25 cellular contexts compared by ENCODE assay signal in genomic region chr5:150335778-150336177, GRCh38. TPM values are rescaled to one million over a fixed set of nuclear protein-coding genes. Genes with fewer than 3 reads are reported as not detected.
DNase-seq lines count a peak whose midpoint lies in the region; ATAC-seq and TF ChIP-seq lines count a peak whose summit lies in the region.
"Had no signal": no experiment of that assay in that cellular context is flagged by ENCODE, and none has a peak within 500 bp of the region (broad histone marks: within the 10 kb centered on the region; RNA-seq: fewer than 3 reads in every experiment).

No MANE protein-coding gene starts in this region.

- no peak overlapping the region for H3K9ac ChIP-seq in mesenchymal stem cell (ENCODE audit: low read length)
- H3K9ac ChIP-seq in smooth muscle cell (ENCODE audit: low read depth): no peak overlapping the region
- H3K9ac ChIP-seq: BLaER1 treated with 17β-estradiol and CSF1 and Interleukin-3, amounts not matched to agents 10 nM and 100 nM had no signal

- no peak overlapping the region for H3K18ac ChIP-seq in mesenchymal stem cell (ENCODE audit: low read depth in 1 of 2, low read length in 2 of 2)

- no peak overlapping the region for H2AK5ac ChIP-seq in mesenchymal stem cell (ENCODE audit: low read length, severe bottlenecking)

- no peaks in the 10 kb centered on the region for H3K79me2 ChIP-seq in smooth muscle cell (ENCODE audit: low read depth)

- no peak overlapping the region for H4K8ac ChIP-seq in mesenchymal stem cell (ENCODE audit: low read length)

- H3K27ac ChIP-seq in WERI-Rb-1 (0 out of 2 replicates have a peak overlapping the region, but pooled peaks have one; percentile 12), mesenchymal stem cell (ENCODE audit: low read length, poor library complexity, severe bottlenecking) (no peak overlapping the region), smooth muscle cell (ENCODE audit: low read depth) (no peak overlapping the region)
- H3K27ac ChIP-seq: A549; BLaER1 treated with 17β-estradiol and CSF1 and Interleukin-3, amounts not matched to agents 10 nM and 100 nM had no signal

- H3K4me3 ChIP-seq in WERI-Rb-1 (ENCODE audit: low read depth, low read length) (no peak overlapping the region), fibroblast of villous mesenchyme (ENCODE audit: low read depth, low read length) (no peak overlapping the region), mesenchymal stem cell (ENCODE audit: insufficient read depth in 1 of 2, low read depth in 1 of 2, low read length in 2 of 2) (no peak overlapping the region), smooth muscle cell (no peak overlapping the region)
- H3K4me3 ChIP-seq: A549; BLaER1 treated with 17β-estradiol and CSF1 and Interleukin-3, amounts not matched to agents 10 nM and 100 nM; GM12878; HAP-1 had no signal

- ATAC-seq in GM21381 (IDR thresholded peaks at IDR 0.05; ENCODE audit: unreplicated experiment) (no peak), GM19397 (IDR thresholded peaks at IDR 0.05; ENCODE audit: unreplicated experiment) (no peak)
- ATAC-seq: A549, GM12878 had no signal

- no peaks in the 10 kb centered on the region for H3K9me3 Mint-ChIP-seq in activated naive CD8-positive, alpha-beta T cell treated with anti-CD3 and anti-CD28 coated beads for 36 hours
- H3K9me3 Mint-ChIP-seq: CD4-positive, alpha-beta T cell; HFFc6 had no signal

- H3K79me1 ChIP-seq in mesenchymal stem cell (replicated peaks; ENCODE audit: low read length, poor library complexity, severe bottlenecking): no peaks in the 10 kb centered on the region

- DNase-seq in WERI-Rb-1: no peak
- peak; percentile 71 for DNase-seq in fibroblast of villous mesenchyme (ENCODE audit: low read depth)
- DNase-seq in mesenchymal stem cell: peak; percentile 52
- no peak for DNase-seq in smooth muscle cell (lab: John Stamatoyannopoulos, UW; ENCODE audit: unreplicated experiment)
- no peak for DNase-seq in activated naive CD8-positive, alpha-beta T cell treated with anti-CD3 and anti-CD28 coated beads for 36 hours
- DNase-seq in NCI-H1694 (lab: John Stamatoyannopoulos, UW): no peak
- DNase-seq: 8988T; ACHN; AML-193; BE2C; CD4-positive, alpha-beta T cell; CD8-positive, alpha-beta memory T cell; DMS 273 treated with DMSO at 0.1 percent for 48 hours; DMS79; EL; GDM1; GOT3; HFFc6 had no signal

- no peaks in the 10 kb centered on the region for H3K27me3 Mint-ChIP-seq in activated naive CD8-positive, alpha-beta T cell treated with anti-CD3 and anti-CD28 coated beads for 36 hours
- H3K27me3 Mint-ChIP-seq: CD4-positive, alpha-beta T cell had no signal

- no peak overlapping the region for H4K91ac ChIP-seq in mesenchymal stem cell (ENCODE audit: low read length)

- H3K36me3 ChIP-seq in WERI-Rb-1 (no peaks in the 10 kb centered on the region), mesenchymal stem cell (ENCODE audit: control insufficient read depth in 1 of 2, insufficient read depth in 2 of 2, low read depth in 1 of 2, low read length in 2 of 2) (no peaks in the 10 kb centered on the region), smooth muscle cell (ENCODE audit: low read depth) (no peaks in the 10 kb centered on the region)
- H3K36me3 ChIP-seq: BE2C; BLaER1 treated with 17β-estradiol and CSF1 and Interleukin-3, amounts not matched to agents 10 nM and 100 nM; HAP-1 had no signal

- H3K27ac Mint-ChIP-seq in activated naive CD8-positive, alpha-beta T cell treated with anti-CD3 and anti-CD28 coated beads for 36 hours: no peak overlapping the region
- H3K27ac Mint-ChIP-seq: CD14-positive monocyte; CD4-positive, alpha-beta T cell; CD8-positive, alpha-beta memory T cell; HFFc6 had no signal

- no peak overlapping the region for H2BK15ac ChIP-seq in mesenchymal stem cell (ENCODE audit: low read depth, poor library complexity, severe bottlenecking)

- H4K20me1 ChIP-seq in smooth muscle cell (ENCODE audit: low read depth): no peaks in the 10 kb centered on the region
- H4K20me1 ChIP-seq: BLaER1 treated with 17β-estradiol and CSF1 and Interleukin-3, amounts not matched to agents 10 nM and 100 nM had no signal

- H3K4me3 Mint-ChIP-seq in activated naive CD8-positive, alpha-beta T cell treated with anti-CD3 and anti-CD28 coated beads for 36 hours: no peak overlapping the region
- H3K4me3 Mint-ChIP-seq: CD14-positive monocyte; CD4-positive, alpha-beta T cell; CD8-positive, alpha-beta memory T cell; HFFc6 had no signal

- H3K27me3 ChIP-seq in WERI-Rb-1 (ENCODE audit: insufficient read depth, low read depth, severe bottlenecking) (no peaks in the 10 kb centered on the region), mesenchymal stem cell (ENCODE audit: control insufficient read depth in 1 of 2, insufficient read depth in 1 of 2, low read length in 2 of 2) (no peaks in the 10 kb centered on the region), smooth muscle cell (ENCODE audit: low read depth) (no peaks in the 10 kb centered on the region)
- H3K27me3 ChIP-seq: BE2C; BLaER1 treated with 17β-estradiol and CSF1 and Interleukin-3, amounts not matched to agents 10 nM and 100 nM had no signal

- H2BK12ac ChIP-seq in mesenchymal stem cell (ENCODE audit: low read length in 2 of 2): no peak overlapping the region

- H3F3A ChIP-seq in smooth muscle cell (ENCODE audit: low read depth): no peaks in the 10 kb centered on the region

- peaks cover 3% of the 10 kb centered on the region for H3K9me3 ChIP-seq in WERI-Rb-1 (ENCODE audit: severe bottlenecking)
- H3K9me3 ChIP-seq in mesenchymal stem cell (ENCODE audit: control insufficient read depth, low read length): no peaks in the 10 kb centered on the region
- no peaks in the 10 kb centered on the region for H3K9me3 ChIP-seq in smooth muscle cell (replicated peaks; ENCODE audit: low read depth)
- H3K9me3 ChIP-seq: A549; BE2C; BLaER1 treated with 17β-estradiol and CSF1 and Interleukin-3, amounts not matched to agents 10 nM and 100 nM; HAP-1 had no signal

- H3K4me1 Mint-ChIP-seq in activated naive CD8-positive, alpha-beta T cell treated with anti-CD3 and anti-CD28 coated beads for 36 hours: peaks cover 6% of the 10 kb centered on the region
- H3K4me1 Mint-ChIP-seq: CD8-positive, alpha-beta memory T cell had no signal

- H3K36me3 Mint-ChIP-seq in activated naive CD8-positive, alpha-beta T cell treated with anti-CD3 and anti-CD28 coated beads for 36 hours: no peaks in the 10 kb centered on the region
- H3K36me3 Mint-ChIP-seq: CD14-positive monocyte; CD8-positive, alpha-beta memory T cell had no signal

- H2AFZ ChIP-seq in mesenchymal stem cell (ENCODE audit: low read depth, low read length) (no peak overlapping the region), smooth muscle cell (ENCODE audit: low read depth) (no peak overlapping the region)

- TF ChIP-seq CTCF in WERI-Rb-1 (IDR thresholded peaks at IDR 0.05; ENCODE audit: low read depth, low read length) (no peak), fibroblast of villous mesenchyme (IDR thresholded peaks at IDR 0.05; ENCODE audit: insufficient read depth, low read depth, low read length) (no peak), smooth muscle cell (IDR thresholded peaks at IDR 0.05; ENCODE audit: borderline replicate concordance, insufficient read depth, poor library complexity, severe bottlenecking) (no peak)

- H2BK5ac ChIP-seq in mesenchymal stem cell (ENCODE audit: low read depth, low read length, poor library complexity, severe bottlenecking): no peak overlapping the region

- no peak overlapping the region for H3K4me2 ChIP-seq in mesenchymal stem cell (ENCODE audit: low read length, poor library complexity, severe bottlenecking)
- H3K4me2 ChIP-seq in smooth muscle cell: peak overlapping the region; percentile 15
- H3K4me2 ChIP-seq: A549; BLaER1 treated with 17β-estradiol and CSF1 and Interleukin-3, amounts not matched to agents 10 nM and 100 nM had no signal

- no peak overlapping the region for H3K23ac ChIP-seq in mesenchymal stem cell (ENCODE audit: low read length in 2 of 2)

- no peak overlapping the region for H2BK120ac ChIP-seq in mesenchymal stem cell (ENCODE audit: low read depth, low read length)

- H3K4me1 ChIP-seq in mesenchymal stem cell (ENCODE audit: control insufficient read depth, insufficient read depth, low read depth, low read length) (peaks cover 7% of the 10 kb centered on the region), smooth muscle cell (ENCODE audit: low read depth) (peaks cover 9% of the 10 kb centered on the region)
- H3K4me1 ChIP-seq: A549, HAP-1 had no signal

- H3K14ac ChIP-seq in mesenchymal stem cell (ENCODE audit: low read length in 2 of 2): no peak overlapping the region

- no peak overlapping the region for H3K4ac ChIP-seq in mesenchymal stem cell (ENCODE audit: low read depth in 1 of 2, low read length in 2 of 2)

- 46% methylated on average over 2 of the region's 4 CpGs for WGBS in mesenchymal stem cell
- WGBS in smooth muscle cell (ENCODE audit: low lambda C conversion rate): 38% methylated on average over 4 of the region's 4 CpGs

RNA-seq across cellular contexts. Expression of gene TCOF1, which starts 21.7 kb away (rescaled TPM):
- total RNA-seq in fibroblast of villous mesenchyme (19.0 and 23.7 TPM in 2 replicates), smooth muscle cell (12.7 and 16.0 TPM in 2 replicates)
- 14.3 TPM for polyA plus RNA-seq in mesenchymal stem cell (2013, experiment 1 of 2)
- polyA plus RNA-seq in mesenchymal stem cell (2013, experiment 2 of 2): 13.1 TPM
- polyA plus RNA-seq in smooth muscle cell: 25.9 and 27.6 TPM in 2 replicates
- total RNA-seq in activated naive CD8-positive, alpha-beta T cell treated with anti-CD3 and anti-CD28 coated beads for 36 hours: 100 to 1,000 TPM; 138 to 140 TPM

RNA-seq across cellular contexts. Expression of gene ARSI, which starts 33.1 kb away (rescaled TPM):
- total RNA-seq in fibroblast of villous mesenchyme (13.8 and 23.5 TPM in 2 replicates), smooth muscle cell (68.9 and 72.8 TPM in 2 replicates)
- 1.6 TPM for polyA plus RNA-seq in mesenchymal stem cell (2013, experiment 1 of 2)
- 1.5 TPM for polyA plus RNA-seq in mesenchymal stem cell (2013, experiment 2 of 2)
- polyA plus RNA-seq in smooth muscle cell: 55.9 and 87.6 TPM in 2 replicates
- total RNA-seq in activated naive CD8-positive, alpha-beta T cell treated with anti-CD3 and anti-CD28 coated beads for 36 hours: not detected
- total RNA-seq: CD8-positive, alpha-beta memory T cell; GM12878 had no signal
- polyA plus RNA-seq: CD14-positive monocyte; CD8-positive, alpha-beta memory T cell; GM12878 had no signal

RNA-seq across cellular contexts. Expression of gene CAMK2A, which starts 46.2 kb away (rescaled TPM):
- total RNA-seq in fibroblast of villous mesenchyme (1.3 TPM in 2 replicates), smooth muscle cell (1.6 and 2.2 TPM in 2 replicates)
- 0.65 TPM for polyA plus RNA-seq in mesenchymal stem cell (2013, experiment 1 of 2)
- polyA plus RNA-seq in mesenchymal stem cell (2013, experiment 2 of 2): 0.47 TPM
- polyA plus RNA-seq in smooth muscle cell: 0.83 and 1.1 TPM in 2 replicates
- total RNA-seq in activated naive CD8-positive, alpha-beta T cell treated with anti-CD3 and anti-CD28 coated beads for 36 hours: not detected
- total RNA-seq: CD8-positive, alpha-beta memory T cell had no signal
- polyA plus RNA-seq: CD14-positive monocyte; CD8-positive, alpha-beta memory T cell; GM12878 had no signal

Comparison
In these comparisons a context has a peak if more than half of its experiments do, and no peak if none do; other contexts are left out.
1. DNase-seq: peak in fibroblast of villous mesenchyme (single experiment) and mesenchymal stem cell (single experiment); none in WERI-Rb-1 (single experiment), smooth muscle cell (single experiment), activated naive CD8-positive, alpha-beta T cell treated with anti-CD3 and anti-CD28 coated beads for 36 hours (single experiment) and NCI-H1694 (single experiment).
2. RNA of gene ARSI, which starts 33.1 kb away (total RNA-seq): 68.9 to 72.8 TPM in smooth muscle cell and 13.8 to 23.5 TPM in fibroblast of villous mesenchyme; not detected in activated naive CD8-positive, alpha-beta T cell treated with anti-CD3 and anti-CD28 coated beads for 36 hours; every median in the first group is over 10 times any median in the second.